9 cellular contexts compared by ENCODE assay signal in the genomic region with DNA sequence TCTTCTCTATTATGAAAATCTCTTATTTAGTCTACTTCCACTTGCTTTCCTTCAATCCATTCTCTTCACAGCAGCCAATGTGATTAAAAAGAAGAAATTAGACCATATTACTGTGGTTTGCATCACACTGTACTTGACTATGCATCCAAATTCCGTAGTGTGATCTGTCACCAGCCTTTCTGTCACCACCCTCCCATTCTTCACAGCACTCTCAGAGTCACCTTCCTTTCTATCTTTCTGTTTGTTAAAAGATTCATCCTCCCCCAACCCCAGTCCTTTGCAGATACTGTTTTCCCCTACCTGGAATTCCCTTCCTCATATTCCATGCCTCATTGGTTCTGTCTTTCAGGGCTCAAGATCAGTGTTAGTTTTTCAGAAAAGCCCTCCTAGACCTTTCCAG. TPM values are rescaled to one million over a fixed set of nuclear protein-coding genes. Genes with fewer than 3 reads are reported as not detected.
DNase-seq lines count a peak whose midpoint lies in the region; ATAC-seq and TF ChIP-seq lines count a peak whose summit lies in the region.
"Had no signal": no experiment of that assay in that cellular context is flagged by ENCODE, and none has a peak within 500 bp of the region (broad histone marks: within the 10 kb centered on the region; RNA-seq: fewer than 3 reads in every experiment).

No MANE protein-coding gene starts in this region.

- TF ChIP-seq CTCF in HCT116 (IDR thresholded peaks at IDR 0.05 in 2 of 3, conservative IDR thresholded peaks at IDR 0.05 in 1 of 3; ENCODE audit: borderline replicate concordance in 1 of 3, insufficient read depth in 1 of 3, low read depth in 2 of 3, low read length in 2 of 3), result no peak
- no peak for TF ChIP-seq CTCF in gastroesophageal sphincter (IDR thresholded peaks at IDR 0.05)

- H3K9ac ChIP-seq in HCT116 (ENCODE audit: low read length), result peak overlapping the region; percentile 42

- no peak overlapping the region for H2AFZ ChIP-seq in HCT116 (ENCODE audit: low read depth, low read length, poor library complexity, severe bottlenecking)

- BruUV-seq in HCT116 (replicated peaks; lab: Mats Ljungman, UMichigan), result TSS peak; percentile 74

- CTCF ChIA-PET in HCT116 (lab: Charles Lee), result interaction anchor here (1.6 kb wide), 1 partner anchor 44 kb away, joined by 4 read pairs; no protein-coding TSS in a partner anchor

- H3K9me3 ChIP-seq in HCT116 (ENCODE audit: control insufficient read depth in 1 of 2, insufficient read depth in 1 of 2, low read depth in 1 of 2, low read length in 2 of 2), result no peaks in the 10 kb centered on the region
- H3K9me3 ChIP-seq in SJCRH30 (replicated peaks), result no peaks in the 10 kb centered on the region
- no peaks in the 10 kb centered on the region for H3K9me3 ChIP-seq in gastroesophageal sphincter

- H3K4me1 ChIP-seq in HCT116 (ENCODE audit: control insufficient read depth in 1 of 2, insufficient read depth in 2 of 2, low read length in 2 of 2) (peaks cover 69 to 95% of the 10 kb centered on the region in 2 experiments), SJCRH30 (peaks cover 50% of the 10 kb centered on the region), gastroesophageal sphincter (peaks cover 2 to 50% (median 12%) of the 10 kb centered on the region in 3 donors)

- no peak for TF ChIP-seq EP300 in gastroesophageal sphincter (IDR thresholded peaks at IDR 0.05)

- POLR2A ChIA-PET in HCT116 (lab: Charles Lee), result interaction anchor here (1.0 to 13.2 kb wide), 8 partner anchors 9 to 55 kb away, joined by 3 to 152 read pairs (median 18); a partner anchor contains a TSS

- H3K27ac ChIP-seq in HCT116 (ENCODE audit: low read depth, low read length) (peak overlapping the region; percentile 96), SJCRH30 (peak overlapping the region; percentile 56), gastroesophageal sphincter (peak overlapping the region in 3 of 4 donors; percentile 51 to 66 (median 59))

- peak overlapping the region; percentile 4 for H3K27ac Mint-ChIP-seq in stimulated activated effector memory CD8-positive, alpha-beta T cell treated with anti-CD3 and anti-CD28 coated beads, Interleukin-12 subunit alpha, Interleukin-12 subunit beta, amount 100 ng/mL, for 72 hours

- no peaks in the 10 kb centered on the region for H3K9me2 ChIP-seq in HCT116 (ENCODE audit: insufficient read depth)

- intact Hi-C loops in HCT116 (cut with micrococcal nuclease), result loop anchor here (1.0 kb wide), 2 partner anchors 21 to 43 kb away; no protein-coding TSS in a partner anchor

- peaks cover 7% of the 10 kb centered on the region for H3K4me1 Mint-ChIP-seq in stimulated activated effector memory CD8-positive, alpha-beta T cell treated with anti-CD3 and anti-CD28 coated beads, Interleukin-12 subunit alpha, Interleukin-12 subunit beta, amount 100 ng/mL, for 72 hours

- H3K4me3 Mint-ChIP-seq in stimulated activated effector memory CD8-positive, alpha-beta T cell treated with anti-CD3 and anti-CD28 coated beads, Interleukin-12 subunit alpha, Interleukin-12 subunit beta, amount 100 ng/mL, for 72 hours, result no peak overlapping the region

- no peak for TF ChIP-seq POLR2A in HCT116 (IDR thresholded peaks at IDR 0.05; ENCODE audit: borderline replicate concordance, extremely low read depth, insufficient read depth, insufficient read length)
- no peak for TF ChIP-seq POLR2A in gastroesophageal sphincter (IDR thresholded peaks at IDR 0.05)

- TF ChIP-seq RAD21 in HCT116 (IDR thresholded peaks at IDR 0.05; ENCODE audit: low read depth), result no peak

- DNase-seq in HCT116 (ENCODE audit: low read depth, low spot score) (no peak), SJCRH30 (no peak), kidney glomerular epithelial cell (lab: John Stamatoyannopoulos, UW) (no peak), NCI-H2081 treated with DMSO at 0.1 percent for 48 hours (lab: John Stamatoyannopoulos, UW) (no peak), nucleus accumbens (lab: John Stamatoyannopoulos, UW) (no peak)
- DNase-seq in stimulated activated effector memory CD8-positive, alpha-beta T cell treated with anti-CD3 and anti-CD28 coated beads, Interleukin-12 subunit alpha, Interleukin-12 subunit beta, amount 100 ng/mL, for 72 hours (ENCODE audit: low spot score in 2 of 2), result no peak
- DNase-seq: activated effector memory CD4-positive, alpha-beta T cell treated with anti-CD3 and anti-CD28 coated beads, Interleukin-2, amount 50 U/mL, for 16 hours; C1 segment of cervical spinal cord had no signal

- H3K4me3 ChIP-seq in HCT116 (replicated peaks in 1 of 2; ENCODE audit: low read depth in 1 of 2, low read length in 2 of 2) (no peak overlapping the region), SJCRH30 (no peak overlapping the region), gastroesophageal sphincter (no peak overlapping the region)

- RAD21 ChIA-PET in HCT116 (lab: Charles Lee; ENCODE audit: low non-redundant PET in 1 of 2, low total read pairs in 2 of 2, uncharacterized antibody in 2 of 2, unreplicated experiment in 2 of 2), result no interaction called here

- peaks cover 11% of the 10 kb centered on the region for H3K36me3 Mint-ChIP-seq in stimulated activated effector memory CD8-positive, alpha-beta T cell treated with anti-CD3 and anti-CD28 coated beads, Interleukin-12 subunit alpha, Interleukin-12 subunit beta, amount 100 ng/mL, for 72 hours

- peaks cover 15 to 59% of the 10 kb centered on the region in 2 experiments for H3K36me3 ChIP-seq in HCT116 (ENCODE audit: control insufficient read depth in 1 of 2, insufficient read depth in 2 of 2, low read length in 2 of 2)
- peaks cover 70% of the 10 kb centered on the region for H3K36me3 ChIP-seq in SJCRH30
- H3K36me3 ChIP-seq in gastroesophageal sphincter, result peaks cover 0 to 47% of the 10 kb centered on the region in 2 donors

- peak; percentile 48 for ATAC-seq in HCT116
- ATAC-seq in gastroesophageal sphincter, result no peak
- no peak for ATAC-seq in stimulated activated effector memory CD8-positive, alpha-beta T cell treated with anti-CD3 and anti-CD28 coated beads, Interleukin-12 subunit alpha, Interleukin-12 subunit beta, amount 100 ng/mL, for 72 hours

- H4K20me1 ChIP-seq in HCT116 (ENCODE audit: insufficient read depth), result no peaks in the 10 kb centered on the region

- H3K4me2 ChIP-seq in HCT116 (ENCODE audit: low read length), result peak overlapping the region; percentile 62

- H3K79me2 ChIP-seq in HCT116 (ENCODE audit: insufficient read depth, low read length), result peaks cover 85% of the 10 kb centered on the region

- H3K27me3 ChIP-seq in HCT116 (ENCODE audit: insufficient read depth, low read length), result no peaks in the 10 kb centered on the region
- H3K27me3 ChIP-seq in SJCRH30, result no peaks in the 10 kb centered on the region
- H3K27me3 ChIP-seq in gastroesophageal sphincter, result no peaks in the 10 kb centered on the region

- no peaks in the 10 kb centered on the region for H3K9me3 Mint-ChIP-seq in stimulated activated effector memory CD8-positive, alpha-beta T cell treated with anti-CD3 and anti-CD28 coated beads, Interleukin-12 subunit alpha, Interleukin-12 subunit beta, amount 100 ng/mL, for 72 hours

- 57% methylated on average over 1 of the region's 1 CpG; no CpG with 5 or more reads in 1 of the 2 donors for WGBS in gastroesophageal sphincter (ENCODE audit: low coverage in 1 of 2), 2 donors

TF ChIP-seq in HCT116, 20 proteins besides CTCF, POLR2A, EP300 and RAD21:
- no peak for TF ChIP-seq ZFX (IDR thresholded peaks at IDR 0.05)
- TF ChIP-seq YY1 (IDR thresholded peaks at IDR 0.05; ENCODE audit: extremely low read depth, insufficient replicate concordance, low read depth, low read length), result no peak

RNA-seq across cellular contexts. Expression of a gene that starts 55.0 kb away (rescaled TPM):
- total RNA-seq in HCT116 (2021; ENCODE audit: unreplicated experiment) (295 TPM), gastroesophageal sphincter (10 to 100 TPM; 10.6 to 22.4 (median 17.1) TPM)
- polyA plus RNA-seq in HCT116 (2012), result 142 and 150 TPM in 2 replicates
- total RNA-seq in SJCRH30 (2014; rRNA removed; shearing (Covaris generic)), result 37.4 and 48.7 TPM in 2 replicates
